ENCODE assay signal across 27 cellular contexts in genomic region chr10:81564143-81564542, GRCh38.
DNase-seq lines count a peak whose midpoint lies in the region; ATAC-seq, FAIRE-seq and TF ChIP-seq lines count a peak whose summit lies in the region.
"Had no signal": no experiment of that assay in that cellular context is flagged by ENCODE, and none has a peak within 500 bp of the region (broad histone marks: within the 10 kb centered on the region; RNA-seq: fewer than 3 reads in every experiment).

No MANE protein-coding gene starts in this region.

- H3K79me2 ChIP-seq in GM12878 (ENCODE audit: control insufficient read depth, insufficient read depth, low read length), result no peaks in the 10 kb centered on the region

- CTCF ChIA-PET in GM12878 (lab: Yijun Ruan, JAX), result no interaction called here

- H3K9me3 ChIP-seq in GM12878 (replicated peaks; ENCODE audit: control insufficient read depth, insufficient read depth, low read length) (no peaks in the 10 kb centered on the region), BE2C (no peaks in the 10 kb centered on the region)
- H3K9me3 ChIP-seq: HAP-1 had no signal

- TF ChIP-seq POLR2A in GM12878 (IDR thresholded peaks at IDR 0.05; ENCODE audit: low read depth, low read length), result no peak

- FAIRE-seq in GM12878 (lab: Jason Lieb, UNC), result no peak
- FAIRE-seq: GM12892, GM18507, HTR-8/SVneo had no signal

- H3K4me1 ChIP-seq in GM12878 (ENCODE audit: control insufficient read depth, insufficient read depth, low read length), result no peaks in the 10 kb centered on the region
- no peaks in the 10 kb centered on the region for H3K4me1 ChIP-seq in BE2C
- H3K4me1 ChIP-seq: HAP-1 had no signal

- no peak for TF ChIP-seq RAD21 in GM12878 (IDR thresholded peaks at IDR 0.05; ENCODE audit: insufficient read depth, low read depth, low read length)

- RAD21 ChIA-PET in GM12878 (lab: Charles Lee; ENCODE audit: unreplicated experiment), result no interaction called here

- H3K4me3 ChIP-seq in GM12878, result no peak overlapping the region
- no peak overlapping the region for H3K4me3 ChIP-seq in BE2C (ENCODE audit: low read depth, low read length)
- H3K4me3 ChIP-seq: GM23338, HAP-1, PC-9 had no signal

- intact Hi-C loops in GM12878 (cut with micrococcal nuclease; ENCODE audit: unreplicated experiment), result no loop called here

- no peak overlapping the region for H3K9ac ChIP-seq in GM12878 (ENCODE audit: control insufficient read depth, insufficient read depth, low read length)
- H3K9ac ChIP-seq: KMS-11 had no signal

- in situ Hi-C loops in GM12878 (cut with MboI), result no loop called here

- H3K4me2 ChIP-seq in GM12878 (ENCODE audit: control insufficient read depth, insufficient read depth), result no peak overlapping the region
- H3K4me2 ChIP-seq: GM23338, KMS-11, PC-9 had no signal

- no peak for ATAC-seq in GM12878
- ATAC-seq: GM23338 had no signal

- BruUV-seq in GM12878 (replicated peaks; lab: Mats Ljungman, UMichigan), result no TSS peak

- SMC1A ChIA-PET in GM12878 (lab: Charles Lee; ENCODE audit: uncharacterized antibody, unreplicated experiment), result no interaction called here

- H4K20me1 ChIP-seq in GM12878 (ENCODE audit: control insufficient read depth, insufficient read depth), result no peaks in the 10 kb centered on the region

- no peak overlapping the region for H3K27ac ChIP-seq in GM12878 (ENCODE audit: control insufficient read depth, insufficient read depth)
- H3K27ac ChIP-seq: C4-2B, KMS-11, PC-9 had no signal

- no peak for TF ChIP-seq EP300 in GM12878 (IDR thresholded peaks at IDR 0.05; ENCODE audit: borderline replicate concordance in 1 of 2, control insufficient read depth in 1 of 2, low read depth in 2 of 2, low read length in 2 of 2)

- H2AFZ ChIP-seq in GM12878 (ENCODE audit: control insufficient read depth, low read depth, low read length), result no peak overlapping the region
- H2AFZ ChIP-seq: GM23338, PC-9 had no signal

- 0% methylated on average over 3 of the region's 3 CpGs for WGBS in GM12878 (ENCODE audit: insufficient coverage, insufficient replicate concordance, low lambda C conversion rate, missing lambda C conversion rate)

- H3K36me3 ChIP-seq in GM12878 (ENCODE audit: control insufficient read depth in 2 of 2, insufficient read depth in 2 of 2, low read length in 1 of 2) (no peaks in the 10 kb centered on the region), BE2C (no peaks in the 10 kb centered on the region)
- H3K36me3 ChIP-seq: HAP-1 had no signal

- peak; percentile 0 to 14 for DNase-seq in NOMO-1 (lab: John Stamatoyannopoulos, UW; ENCODE audit: unreplicated experiment in 2 of 2)
- no peak for DNase-seq in NOMO-1 treated with dmso at 0.1 percent for 144 hours (lab: John Stamatoyannopoulos, UW; ENCODE audit: unreplicated experiment)
- peak; percentile 16 for DNase-seq in stimulated activated CD4-positive, alpha-beta T cell treated with anti-CD3 and anti-CD28 coated beads, Interleukin-15, amount 100 ng/mL, for 24 hours
- DNase-seq in stimulated activated CD4-positive, alpha-beta T cell treated with anti-CD3 and anti-CD28 coated beads, Interleukin-1b, Interleukin-23, amount 100 ng/mL, for 48 hours, result no peak
- no peak for DNase-seq in GM12878 (ENCODE audit: low read depth, low spot score)
- no peak for DNase-seq in NCI-H748 treated with DMSO at 0.1 percent for 48 hours (lab: John Stamatoyannopoulos, UW)
- no peak for DNase-seq in BE2C
- DNase-seq: 8988T; AML-193; Calu3; CD8-positive, alpha-beta memory T cell; DMS153; NCI-H1092 treated with DMSO at 0.1 percent for 48 hours; NCI-H146; NCI-H2029; NCI-H226; NCI-H510A treated with DMSO at 0.1 percent for 48 hours; PC-9; RPMI8226; SHP77 had no signal

- no peaks in the 10 kb centered on the region for H3K27me3 ChIP-seq in GM12878 (replicated peaks in 1 of 2; ENCODE audit: control insufficient read depth in 2 of 2, insufficient read depth in 2 of 2, low read length in 1 of 2)
- no peaks in the 10 kb centered on the region for H3K27me3 ChIP-seq in BE2C

- no peak for TF ChIP-seq CTCF in GM12878 (IDR thresholded peaks at IDR 0.05 in 2 of 3, conservative IDR thresholded peaks at IDR 0.05 in 1 of 3; ENCODE audit: control insufficient read depth in 2 of 3, extremely low read depth in 1 of 3, insufficient read depth in 1 of 3, low read depth in 3 of 3, low read length in 3 of 3)
- no peak for TF ChIP-seq CTCF in BE2C (IDR thresholded peaks at IDR 0.05; ENCODE audit: low read depth, low read length)

- POLR2A ChIA-PET in GM12878 (lab: Charles Lee), result no interaction called here

TF ChIP-seq in GM12878, 131 proteins besides CTCF, POLR2A, EP300 and RAD21:
- TF ChIP-seq ZNF687 (IDR thresholded peaks at IDR 0.05) (0 out of 2 replicates have a peak, but pooled peaks have one; percentile 22), MTA2 (IDR thresholded peaks at IDR 0.05; ENCODE audit: low read depth) (0 out of 2 replicates have a peak, but pooled peaks have one; percentile 18), SMAD5 (IDR thresholded peaks at IDR 0.05; ENCODE audit: low read depth) (no peak)

Comparison
In these comparisons a context has a peak if more than half of its experiments do, and no peak if none do; other contexts are left out.
1. DNase-seq: peak in NOMO-1 (2 of 2) and stimulated activated CD4-positive, alpha-beta T cell treated with anti-CD3 and anti-CD28 coated beads, Interleukin-15, amount 100 ng/mL, for 24 hours (single experiment); none in NOMO-1 treated with dmso at 0.1 percent for 144 hours (single experiment), stimulated activated CD4-positive, alpha-beta T cell treated with anti-CD3 and anti-CD28 coated beads, Interleukin-1b, Interleukin-23, amount 100 ng/mL, for 48 hours (single experiment), GM12878 (single experiment), NCI-H748 treated with DMSO at 0.1 percent for 48 hours (single experiment) and BE2C (single experiment).